ENCODE assay signal across 16 cellular contexts in the genomic region with DNA sequence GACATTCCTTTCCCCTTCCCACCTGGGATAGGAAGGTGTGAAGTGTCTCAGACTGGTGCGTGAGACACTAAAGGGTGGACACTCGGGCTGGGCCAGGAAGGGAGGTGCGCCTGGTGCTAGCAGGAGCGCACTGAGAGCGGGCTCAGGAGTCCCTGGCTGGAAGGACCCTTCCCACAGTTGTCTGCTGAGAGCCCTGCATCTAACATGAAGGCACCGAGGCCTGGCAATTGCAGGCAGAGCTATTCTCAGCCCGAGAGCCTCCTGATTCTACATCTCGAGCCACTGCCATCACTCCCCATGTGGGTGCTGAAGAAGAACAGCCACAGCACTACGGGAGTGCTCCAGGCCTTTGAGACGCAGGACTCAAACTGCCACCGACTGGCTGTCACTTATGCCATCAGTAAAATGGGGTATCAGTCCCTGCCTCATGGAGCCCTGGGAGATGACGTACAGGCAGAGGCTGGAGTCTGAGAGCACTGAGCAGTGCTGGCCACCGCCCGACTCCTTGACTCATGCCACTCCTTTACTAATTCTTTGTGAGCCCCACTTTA.
DNase-seq lines count a peak whose midpoint lies in the region; TF ChIP-seq lines count a peak whose summit lies in the region.
"Had no signal": no experiment of that assay in that cellular context is flagged by ENCODE, and none has a peak within 500 bp of the region (broad histone marks: within the 10 kb centered on the region; RNA-seq: fewer than 3 reads in every experiment).

No MANE protein-coding gene starts in this region.

- H3K4me2 ChIP-seq in neural progenitor cell (peak overlapping the region; percentile 9), SK-N-SH (no peak overlapping the region)

- no peak for DNase-seq in CD4-positive, alpha-beta memory T cell
- peak; percentile 15 for DNase-seq in H7
- no peak for DNase-seq in neural progenitor cell (ENCODE audit: low spot score)
- no peak for DNase-seq in NCI-H146 (lab: John Stamatoyannopoulos, UW)
- DNase-seq in CD14-positive monocyte (ENCODE audit: low spot score): no peak
- no peak for DNase-seq in SK-N-SH
- DNase-seq: AML-193, Calu3, glutamatergic neuron, NCI-H1092 treated with DMSO at 0.1 percent for 48 hours, NCI-H2107, NCI-H524 treated with DMSO at 0.1 percent for 48 hours had no signal

- H3K4me3 Mint-ChIP-seq in CD4-positive, alpha-beta memory T cell: peak overlapping the region in 5 of 8 donors; percentile 22 to 71 (median 62)
- no peak overlapping the region for H3K4me3 Mint-ChIP-seq in neural progenitor cell
- peak overlapping the region in 1 of 2 donors; percentile 28 for H3K4me3 Mint-ChIP-seq in CD14-positive monocyte
- H3K4me3 Mint-ChIP-seq: activated naive CD4-positive, alpha-beta T cell treated with anti-CD3 and anti-CD28 coated beads, Interleukin-2, amount 50 U/mL, for 24 hours had no signal

- TF ChIP-seq RAD21 in SK-N-SH (IDR thresholded peaks at IDR 0.05; ENCODE audit: low read length): no peak

- H2AFZ ChIP-seq in neural progenitor cell (replicated peaks): peak overlapping the region; percentile 50
- no peak overlapping the region for H2AFZ ChIP-seq in SK-N-SH (ENCODE audit: low read depth)

- H3K79me2 ChIP-seq in neural progenitor cell (ENCODE audit: low read depth) (no peaks in the 10 kb centered on the region), SK-N-SH (ENCODE audit: insufficient read depth) (no peaks in the 10 kb centered on the region)

- CTCF ChIA-PET in CD4-positive, alpha-beta memory T cell (lab: Charles Lee; ENCODE audit: partially characterized antibody): interaction anchor here (1.9 to 8.6 kb wide), 6 partner anchors 12 to 285 kb away, joined by 4 to 224 read pairs (median 126); no protein-coding TSS in a partner anchor
- CTCF ChIA-PET in SK-N-SH (lab: Yijun Ruan, JAX): interaction anchor here (5.3 kb wide), 1 partner anchor 279 kb away, joined by 69 read pairs; no protein-coding TSS in a partner anchor

- intact Hi-C loops in CD4-positive, alpha-beta memory T cell (cut with micrococcal nuclease): no loop called here
- intact Hi-C loops in CD14-positive monocyte (cut with micrococcal nuclease): loop anchor here (5.0 to 10.0 kb wide), 6 partner anchors 34 to 289 kb away; no protein-coding TSS in a partner anchor

- H3K27ac ChIP-seq in CD4-positive, alpha-beta memory T cell (ENCODE audit: low read depth, low read length): no peak overlapping the region
- peak overlapping the region; percentile 65 for H3K27ac ChIP-seq in cingulate gyrus (ENCODE audit: low read depth, low read length)
- no peak overlapping the region for H3K27ac ChIP-seq in neural progenitor cell
- no peak overlapping the region for H3K27ac ChIP-seq in SK-N-SH (ENCODE audit: low read depth in 2 of 2, low read length in 1 of 2)
- H3K27ac ChIP-seq: esophagus muscularis mucosa had no signal

- H4K20me1 ChIP-seq in neural progenitor cell (ENCODE audit: low read depth): no peaks in the 10 kb centered on the region
- no peaks in the 10 kb centered on the region for H4K20me1 ChIP-seq in SK-N-SH (ENCODE audit: insufficient read depth)

- no peaks in the 10 kb centered on the region for H3K36me3 ChIP-seq in CD4-positive, alpha-beta memory T cell (ENCODE audit: insufficient read depth, low read length)
- H3K36me3 ChIP-seq in H7 (replicated peaks; ENCODE audit: control insufficient read depth, insufficient read depth, low read length): no peaks in the 10 kb centered on the region
- no peaks in the 10 kb centered on the region for H3K36me3 ChIP-seq in neural progenitor cell
- H3K36me3 ChIP-seq in SK-N-SH (replicated peaks in 1 of 2; ENCODE audit: control insufficient read depth in 1 of 2, insufficient read depth in 2 of 2, low read length in 1 of 2): no peaks in the 10 kb centered on the region

- peak overlapping the region in 2 of 7 donors; percentile 22 to 81 for H3K27ac Mint-ChIP-seq in CD4-positive, alpha-beta memory T cell
- H3K27ac Mint-ChIP-seq in neural progenitor cell (no peak overlapping the region), CD14-positive monocyte (peak overlapping the region in 1 of 7 donors; percentile 85)
- H3K27ac Mint-ChIP-seq: activated naive CD4-positive, alpha-beta T cell treated with anti-CD3 and anti-CD28 coated beads, Interleukin-2, amount 50 U/mL, for 24 hours had no signal

- POLR2A ChIA-PET in CD4-positive, alpha-beta memory T cell (lab: Charles Lee; ENCODE audit: partially characterized antibody): interaction anchor here (1.3 to 5.4 kb wide), 3 partner anchors 46 to 119 kb away, joined by 4 to 32 read pairs (median 15); no protein-coding TSS in a partner anchor
- POLR2A ChIA-PET in SK-N-SH (lab: Yijun Ruan, JAX): no interaction called here

- H3K9me3 ChIP-seq in CD4-positive, alpha-beta memory T cell (ENCODE audit: control insufficient read depth in 1 of 2, low read length in 2 of 2): no peaks in the 10 kb centered on the region
- H3K9me3 ChIP-seq in neural progenitor cell (ENCODE audit: low read depth): no peaks in the 10 kb centered on the region
- no peaks in the 10 kb centered on the region for H3K9me3 ChIP-seq in SK-N-SH
- H3K9me3 ChIP-seq: esophagus muscularis mucosa had no signal

- TF ChIP-seq CTCF in neural progenitor cell (IDR thresholded peaks at IDR 0.05) (no peak), CD14-positive monocyte (IDR thresholded peaks at IDR 0.05) (no peak), SK-N-SH (IDR thresholded peaks at IDR 0.05) (no peak)

- no peak overlapping the region for H3K4me3 ChIP-seq in CD4-positive, alpha-beta memory T cell (ENCODE audit: low read length in 2 of 2)
- no peak overlapping the region for H3K4me3 ChIP-seq in H7 (ENCODE audit: insufficient read depth, low read depth, low read length)
- no peak overlapping the region for H3K4me3 ChIP-seq in neural progenitor cell
- no peak overlapping the region for H3K4me3 ChIP-seq in SK-N-SH (ENCODE audit: low read depth in 2 of 2, low read length in 1 of 2)
- H3K4me3 ChIP-seq: esophagus muscularis mucosa, lung had no signal

- H3K27me3 ChIP-seq in CD4-positive, alpha-beta memory T cell (ENCODE audit: insufficient read depth, low read length): no peaks in the 10 kb centered on the region
- H3K27me3 ChIP-seq in H7 (ENCODE audit: control insufficient read depth, insufficient read depth, low read length): peaks cover 36% of the 10 kb centered on the region
- peaks cover 25% of the 10 kb centered on the region for H3K27me3 ChIP-seq in neural progenitor cell
- no peaks in the 10 kb centered on the region for H3K27me3 ChIP-seq in SK-N-SH (ENCODE audit: insufficient read depth)

- 72% methylated on average over 10 of the region's 14 CpGs for WGBS in SK-N-SH (ENCODE audit: low lambda C conversion rate)

- peaks cover 0 to 3% (median under 1%) of the 10 kb centered on the region in 8 donors for H3K9me3 Mint-ChIP-seq in CD4-positive, alpha-beta memory T cell
- H3K9me3 Mint-ChIP-seq in neural progenitor cell (peaks cover 15% of the 10 kb centered on the region), CD14-positive monocyte (peaks cover 5 to 18% (median 13%) of the 10 kb centered on the region in 7 donors)
- H3K9me3 Mint-ChIP-seq: activated naive CD4-positive, alpha-beta T cell treated with anti-CD3 and anti-CD28 coated beads, Interleukin-2, amount 50 U/mL, for 24 hours had no signal

- peaks cover 0 to 5% of the 10 kb centered on the region in 2 donors for H3K36me3 Mint-ChIP-seq in CD4-positive, alpha-beta memory T cell
- peaks cover 12% of the 10 kb centered on the region for H3K36me3 Mint-ChIP-seq in neural progenitor cell
- peaks cover 0 to 4% of the 10 kb centered on the region in 2 donors for H3K36me3 Mint-ChIP-seq in CD14-positive monocyte
- H3K36me3 Mint-ChIP-seq: activated naive CD4-positive, alpha-beta T cell treated with anti-CD3 and anti-CD28 coated beads, Interleukin-2, amount 50 U/mL, for 24 hours had no signal

- H3K27me3 Mint-ChIP-seq in CD4-positive, alpha-beta memory T cell: no peaks in the 10 kb centered on the region
- H3K27me3 Mint-ChIP-seq in neural progenitor cell (ENCODE audit: insufficient read depth, low read depth): peaks cover 32% of the 10 kb centered on the region
- peaks cover 44 to 51% (median 49%) of the 10 kb centered on the region in 3 donors for H3K27me3 Mint-ChIP-seq in CD14-positive monocyte (ENCODE audit: low read depth in 3 of 3)

- H3F3A ChIP-seq in neural progenitor cell (ENCODE audit: low read depth) (no peaks in the 10 kb centered on the region), SK-N-SH (replicated peaks; ENCODE audit: insufficient read depth) (no peaks in the 10 kb centered on the region)

- no peaks in the 10 kb centered on the region for H3K9me2 ChIP-seq in SK-N-SH

- peaks cover 23 to 71% (median 38%) of the 10 kb centered on the region in 4 donors for H3K4me1 Mint-ChIP-seq in CD4-positive, alpha-beta memory T cell
- H3K4me1 Mint-ChIP-seq in neural progenitor cell (peaks cover 14% of the 10 kb centered on the region), CD14-positive monocyte (peaks cover 27% of the 10 kb centered on the region)

- TF ChIP-seq EP300 in SK-N-SH (IDR thresholded peaks at IDR 0.05; ENCODE audit: borderline replicate concordance in 1 of 2, low read depth in 1 of 2, low read length in 1 of 2): no peak

- H3K4me1 ChIP-seq in CD4-positive, alpha-beta memory T cell (ENCODE audit: insufficient read depth, low read length): peaks cover 58% of the 10 kb centered on the region
- H3K4me1 ChIP-seq in neural progenitor cell: peaks cover 9% of the 10 kb centered on the region
- H3K4me1 ChIP-seq in SK-N-SH (ENCODE audit: control insufficient read depth in 1 of 2, insufficient read depth in 2 of 2, low read depth in 1 of 2, low read length in 1 of 2): peaks cover 3 to 10% of the 10 kb centered on the region in 2 experiments; a peak in 1 of 4 replicates

- H3K9ac ChIP-seq in neural progenitor cell: no peak overlapping the region
- H3K9ac ChIP-seq in SK-N-SH: no peak overlapping the region

TF ChIP-seq in SK-N-SH, 30 proteins besides CTCF, POLR2A, EP300 and RAD21 (continues in another document):
- TF ChIP-seq RCOR1 (IDR thresholded peaks at IDR 0.05; ENCODE audit: low read length): no peak
